ENCODE assay signal across 20 cellular contexts in genomic region chr7:106085015-106085414, GRCh38. TPM values are rescaled to one million over a fixed set of nuclear protein-coding genes. Genes with fewer than 3 reads are reported as not detected.
DNase-seq lines count a peak whose midpoint lies in the region; ATAC-seq, FAIRE-seq and TF ChIP-seq lines count a peak whose summit lies in the region.
"Had no signal": no experiment of that assay in that cellular context is flagged by ENCODE, and none has a peak within 500 bp of the region (broad histone marks: within the 10 kb centered on the region; RNA-seq: fewer than 3 reads in every experiment).

No MANE protein-coding gene starts in this region.

- TF ChIP-seq CTCF in HEK293 (tag by site-specific recombination; IDR thresholded peaks at IDR 0.05) (no peak), OCI-LY7 (conservative IDR thresholded peaks at IDR 0.05; ENCODE audit: low read length) (no peak), HepG2 (CRISPR knock-in tag; IDR thresholded peaks at IDR 0.05) (no peak)

- H3K9me2 ChIP-seq in OCI-LY7 (ENCODE audit: insufficient read depth, low read length) = no peaks in the 10 kb centered on the region

- TF ChIP-seq EP300 in HepG2 (IDR thresholded peaks at IDR 0.05; ENCODE audit: low read depth in 2 of 2, low read length in 2 of 2) (no peak), HepG2 (CRISPR knock-in tag; IDR thresholded peaks at IDR 0.05; ENCODE audit: borderline replicate concordance) (no peak)

- TF ChIP-seq POLR2A in HepG2 (IDR thresholded peaks at IDR 0.05; ENCODE audit: insufficient read depth in 1 of 2, low read depth in 2 of 2, low read length in 2 of 2) = no peak

- H3K79me2 ChIP-seq in OCI-LY7 (ENCODE audit: insufficient read depth, low read depth, low read length) (peaks cover 9% of the 10 kb centered on the region; the same call in 1 of the 2 replicates), HepG2 (ENCODE audit: insufficient read depth, low read length) (no peaks in the 10 kb centered on the region)

- H3K36me3 ChIP-seq in HEK293 (ENCODE audit: control insufficient read depth in 2 of 2, insufficient read depth in 1 of 2, low read length in 2 of 2) (peaks cover 0 to 8% of the 10 kb centered on the region in 2 experiments; a peak in 2 of 3 replicates), OCI-LY7 (ENCODE audit: insufficient read depth, low read length) (peaks cover 38% of the 10 kb centered on the region), HepG2 (replicated peaks in 1 of 2; ENCODE audit: control insufficient read depth in 1 of 2, insufficient read depth in 2 of 2, low read length in 2 of 2) (no peaks in the 10 kb centered on the region)

- FAIRE-seq in HepG2 (lab: Jason Lieb, UNC) = no peak
- FAIRE-seq: D721Med, GM12891, GM18507 had no signal

- CTCF ChIA-PET in HEK293 (lab: Yijun Ruan, JAX) = interaction anchor here (0.6 to 1.5 kb wide), 2 partner anchors 9 to 82 kb away, joined by 3 to 4 read pairs; no protein-coding TSS in a partner anchor
- CTCF ChIA-PET in OCI-LY7 (lab: Charles Lee; ENCODE audit: unreplicated experiment) = interaction anchor here (1.0 kb wide), 1 partner anchor 32 kb away, joined by 3 read pairs; no protein-coding TSS in a partner anchor
- CTCF ChIA-PET in HepG2 (lab: Yijun Ruan, JAX; ENCODE audit: low intra/inter-chr PET ratio, low total read pairs) = no interaction called here

- H3K27me3 ChIP-seq in HepG2 (ENCODE audit: control insufficient read depth in 1 of 2, insufficient read depth in 2 of 2, low read length in 2 of 2) = peaks cover under 1 to 2% of the 10 kb centered on the region in 2 experiments; a peak in 1 of 5 replicates
- H3K27me3 ChIP-seq: BLaER1 had no signal

- H3K4me3 Mint-ChIP-seq in naive B cell = peak overlapping the region in 4 of 8 donors; percentile 10 to 55 (median 18)
- H3K4me3 Mint-ChIP-seq: CD8-positive, alpha-beta memory T cell; GM23338; H9; HFFc6 had no signal

- no peak for DNase-seq in OCI-LY7 (ENCODE audit: low spot score)
- DNase-seq in naive B cell = no peak
- DNase-seq in mesenteric fat pad (ENCODE audit: low spot score) = no peak
- DNase-seq in HepG2 (ENCODE audit: low spot score) = no peak
- DNase-seq in NCI-H1105 treated with DMSO at 0.1 percent for 48 hours (lab: John Stamatoyannopoulos, UW) = no peak
- DNase-seq: CD4-positive, CD25-positive, alpha-beta regulatory T cell; CD8-positive, alpha-beta memory T cell; DMS 273 treated with DMSO at 0.1 percent for 48 hours; DMS79; GF-D8; H9; HFFc6 had no signal

- H3K4me1 Mint-ChIP-seq in naive B cell = peaks cover 56 to 92% (median 80%) of the 10 kb centered on the region in 3 donors

- H2AFZ ChIP-seq in OCI-LY7 (ENCODE audit: low read length) (no peak overlapping the region), HepG2 (ENCODE audit: low read length) (no peak overlapping the region)
- H2AFZ ChIP-seq: GM23338 had no signal

- H3K4me3 ChIP-seq in HEK293 (ENCODE audit: low read depth, low read length) (no peak overlapping the region), OCI-LY7 (ENCODE audit: low read depth, low read length, poor library complexity, severe bottlenecking) (no peak overlapping the region), HepG2 (replicated peaks in 1 of 3; ENCODE audit: insufficient read depth in 1 of 3, low read depth in 2 of 3, low read length in 3 of 3) (no peak overlapping the region)
- H3K4me3 ChIP-seq: BLaER1, GM23338 had no signal

- in situ Hi-C loops in HepG2 (cut with HindIII; ENCODE audit: extremely low pct_ligation_motif_present, low pct_unique_long_range_greater_than_20kb) = no loop called here

- POLR2A ChIA-PET in HEK293 (lab: Yijun Ruan, JAX) = interaction anchor here (0.9 kb wide), 1 partner anchor 27 kb away, joined by 3 read pairs; the partner anchor contains the start of gene SYPL1
- POLR2A ChIA-PET in OCI-LY7 (lab: Charles Lee) = interaction anchor here (0.8 to 8.1 kb wide), 8 partner anchors 8 to 62 kb away, joined by 3 to 135 read pairs (median 4); partner anchors contain the start of gene SYPL1
- POLR2A ChIA-PET in HepG2 (lab: Yijun Ruan, JAX) = no interaction called here

- H3K36me3 Mint-ChIP-seq in naive B cell = peaks cover 14 to 15% of the 10 kb centered on the region in 2 donors

- no peak overlapping the region for H3K9ac ChIP-seq in HepG2 (ENCODE audit: insufficient read depth, low read depth, low read length)
- H3K9ac ChIP-seq: BLaER1 had no signal

- peak overlapping the region in 5 of 6 donors; percentile 66 to 94 (median 81) for H3K27ac Mint-ChIP-seq in naive B cell
- H3K27ac Mint-ChIP-seq: GM23338, H9, HFFc6 had no signal

- no peaks in the 10 kb centered on the region for H3K27me3 Mint-ChIP-seq in naive B cell
- H3K27me3 Mint-ChIP-seq: CD4-positive, CD25-positive, alpha-beta regulatory T cell; CD8-positive, alpha-beta memory T cell had no signal

- H4K20me1 ChIP-seq in OCI-LY7 (ENCODE audit: insufficient read depth, low read length) (no peaks in the 10 kb centered on the region), HepG2 (ENCODE audit: insufficient read depth, low read length) (no peaks in the 10 kb centered on the region)
- H4K20me1 ChIP-seq: BLaER1 had no signal

- ATAC-seq in naive B cell (ENCODE audit: low read depth in 2 of 2) (no peak), HepG2 (no peak)
- ATAC-seq: GM23338, HCT116 had no signal

- H3K4me2 ChIP-seq in OCI-LY7 (ENCODE audit: low read length) (no peak overlapping the region), HepG2 (ENCODE audit: low read depth, low read length) (no peak overlapping the region)
- H3K4me2 ChIP-seq: BLaER1, GM23338 had no signal

- H3K4me1 ChIP-seq in HEK293 (ENCODE audit: control insufficient read depth, insufficient read depth, low read length) (0 out of 2 replicates have a peak, but pooled peaks cover 2% of the 10 kb centered on the region), OCI-LY7 (ENCODE audit: insufficient read depth, low read length, poor library complexity, severe bottlenecking) (peaks cover 70% of the 10 kb centered on the region), HepG2 (ENCODE audit: insufficient read depth, low read length) (no peaks in the 10 kb centered on the region)

- BruUV-seq in OCI-LY7 (replicated peaks; lab: Mats Ljungman, UMichigan) (TSS peak; percentile 4), HepG2 (replicated peaks; lab: Mats Ljungman, UMichigan) (no TSS peak)

- peaks cover 0 to 2% (median 0%) of the 10 kb centered on the region in 7 donors for H3K9me3 Mint-ChIP-seq in naive B cell
- H3K9me3 Mint-ChIP-seq: CD4-positive, CD25-positive, alpha-beta regulatory T cell; CD8-positive, alpha-beta memory T cell; GM23338; HFFc6 had no signal

- H3K9me3 ChIP-seq in HEK293 (ENCODE audit: control insufficient read depth, insufficient read depth, low read depth, low read length) = no peaks in the 10 kb centered on the region
- H3K9me3 ChIP-seq in OCI-LY7 (ENCODE audit: low read length) = peaks cover 18% of the 10 kb centered on the region; the same call in 1 of the 2 replicates
- H3K9me3 ChIP-seq in HepG2 (ENCODE audit: low read length) = no peaks in the 10 kb centered on the region

- no peak for TF ChIP-seq RAD21 in HepG2 (CRISPR knock-in tag; IDR thresholded peaks at IDR 0.05)

- no peak overlapping the region for H3K27ac ChIP-seq in HEK293 (ENCODE audit: extremely low read depth, low read depth, low read length)
- peak overlapping the region; percentile 5 for H3K27ac ChIP-seq in OCI-LY7 (ENCODE audit: low read depth, low read length, poor library complexity, severe bottlenecking)
- no peak overlapping the region for H3K27ac ChIP-seq in HepG2 (ENCODE audit: extremely low read length, insufficient read depth, low read length)
- H3K27ac ChIP-seq: BLaER1, C4-2B had no signal

- intact Hi-C loops in OCI-LY7 (cut with micrococcal nuclease; ENCODE audit: unreplicated experiment) = no loop called here
- intact Hi-C loops in HepG2 (cut with micrococcal nuclease; ENCODE audit: unreplicated experiment) = no loop called here

TF ChIP-seq in HEK293, 187 proteins besides CTCF, POLR2A, EP300 and RAD21:
- TF ChIP-seq ZNF558 (tag by site-specific recombination; IDR thresholded peaks at IDR 0.05) = peak; percentile 94
- no peak for TF ChIP-seq ZNF354C (tag by site-specific recombination; IDR thresholded peaks at IDR 0.05; ENCODE audit: borderline replicate concordance, low read depth)

TF ChIP-seq in HepG2, 621 proteins besides CTCF, POLR2A, EP300 and RAD21:
- TF ChIP-seq ZNF775 (CRISPR knock-in tag; IDR thresholded peaks at IDR 0.05; ENCODE audit: borderline replicate concordance) = no peak
- TF ChIP-seq IRF1 (CRISPR knock-in tag; IDR thresholded peaks at IDR 0.05; ENCODE audit: low read depth) = no peak

RNA-seq across cellular contexts. Expression of gene SYPL1, which starts 27.1 kb away (rescaled TPM):
- 30.4 and 34.1 TPM in 2 replicates for total RNA-seq in OCI-LY7 (2014; rRNA removed; shearing (Covaris generic))
- total RNA-seq in OCI-LY7 (2022) (112 and 118 TPM in 2 replicates), mesenteric fat pad (70.8 TPM), HepG2 (2016; rRNA removed; fragmentation: Illumina TruSeq; extraction: Trizol) (25.7 and 27.5 TPM in 2 replicates)
- polyA plus RNA-seq in naive B cell (ENCODE audit: low read depth in 6 of 6) (100 to 1,000 TPM; 234 to 353 (median 246) TPM), HepG2 (2011; rRNA removed) (32.9 and 40.2 TPM in 2 replicates)
- total RNA-seq in HepG2 (2016; cell fraction: cytosol; rRNA removed; fragmentation: Illumina TruSeq; extraction: Trizol; ENCODE audit: low read depth) = 7.4 and 7.8 TPM in 2 replicates
- 19.4 and 28.6 TPM in 2 replicates for total RNA-seq in HepG2 (2016; cell fraction: insoluble cytoplasmic fraction; rRNA removed; fragmentation: Illumina TruSeq; extraction: Trizol)
- 14.0 and 17.5 TPM in 2 replicates for total RNA-seq in HepG2 (2016; cell fraction: membrane; rRNA removed; fragmentation: Illumina TruSeq; extraction: Trizol)
- 45.1 and 48.0 TPM in 2 replicates for total RNA-seq in HepG2 (2016; cell fraction: nucleus; rRNA removed; fragmentation: Illumina TruSeq; extraction: Trizol)
- 20.4 and 33.2 TPM in 2 replicates for polyA plus RNA-seq in HepG2 (2011; cell fraction: cytosol; rRNA removed)
- 7.1 and 9.3 TPM in 2 replicates for polyA plus RNA-seq in HepG2 (2011; cell fraction: nucleus; rRNA removed)
- 44.2 and 45.6 TPM in 2 replicates for polyA plus RNA-seq in HepG2 (2012)
- polyA plus RNA-seq in HepG2 (2016; cell fraction: cytosol; fragmentation: Illumina TruSeq; extraction: Trizol; ENCODE audit: low read depth) = 8.7 TPM in 2 replicates
- 42.0 and 43.1 TPM in 2 replicates for polyA plus RNA-seq in HepG2 (2016; cell fraction: insoluble cytoplasmic fraction; fragmentation: Illumina TruSeq; extraction: Trizol; ENCODE audit: low read depth)
- polyA plus RNA-seq in HepG2 (2016; cell fraction: membrane; fragmentation: Illumina TruSeq; extraction: Trizol; ENCODE audit: low read depth) = 15.9 and 18.3 TPM in 2 replicates
- polyA plus RNA-seq in HepG2 (2016; cell fraction: nucleus; fragmentation: Illumina TruSeq; extraction: Trizol; ENCODE audit: insufficient read depth, low read depth) = 71.1 and 87.2 TPM in 2 replicates
- 30.6 and 35.4 TPM in 2 replicates for polyA minus RNA-seq in HepG2 (2011; rRNA and poly(A)+ RNA removed; ENCODE audit: low replicate concordance)
- 23.1 and 27.5 TPM in 2 replicates for polyA minus RNA-seq in HepG2 (2011; cell fraction: cytosol; rRNA and poly(A)+ RNA removed)
- 19.3 and 28.8 TPM in 2 replicates for polyA minus RNA-seq in HepG2 (2011; cell fraction: nucleus; rRNA and poly(A)+ RNA removed)

Comparison
In these comparisons a context has a peak if more than half of its experiments do, and no peak if none do; other contexts are left out.
1. Of the 63 proteins assayed by ChIP-seq in both HepG2 and HEK293: peak only in HepG2: none; only in HEK293: ZNF558; in both: none; in neither: 62.